ENCODE assay signal across 8 cellular contexts in the genomic region with DNA sequence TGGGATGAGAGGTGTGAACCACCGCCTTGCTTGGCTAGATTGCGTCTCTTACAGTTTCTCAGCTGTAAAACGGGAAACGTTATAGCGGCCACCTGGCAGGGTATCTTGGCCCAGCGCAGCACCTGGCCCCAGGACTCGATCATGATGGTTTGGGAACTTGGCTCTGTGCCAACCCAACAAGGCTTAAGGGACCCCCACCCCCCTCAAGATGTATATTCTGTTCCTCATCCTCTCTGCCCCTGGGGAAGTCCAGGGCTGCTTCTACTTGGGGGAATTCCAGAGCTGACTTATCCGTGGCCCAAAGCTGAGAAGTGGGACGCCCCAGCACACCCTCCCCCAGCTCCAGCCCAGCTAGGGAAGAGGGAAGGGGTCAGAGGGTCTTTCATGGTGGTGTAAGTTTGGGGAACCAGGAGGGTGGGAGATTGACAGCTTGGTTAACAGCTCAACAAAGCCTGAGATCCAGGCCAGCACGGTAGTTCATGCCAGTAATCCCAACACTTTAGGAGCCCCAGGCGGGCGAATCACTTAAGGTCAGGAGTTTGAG.
DNase-seq lines count a peak whose midpoint lies in the region; ATAC-seq, FAIRE-seq and TF ChIP-seq lines count a peak whose summit lies in the region.

No MANE protein-coding gene starts in this region.

- no peak overlapping the region for H3K9ac ChIP-seq in parathyroid adenoma

- no peaks in the 10 kb centered on the region for H3K9me3 Mint-ChIP-seq in effector memory CD8-positive, alpha-beta T cell

- H3K9me2 ChIP-seq in DOHH2 (replicated peaks; ENCODE audit: control insufficient read depth, low read length), result no peaks in the 10 kb centered on the region

- TF ChIP-seq CTCF in DOHH2 (IDR thresholded peaks at IDR 0.05; ENCODE audit: low read depth, low read length, poor library complexity, severe bottlenecking) (no peak), parathyroid adenoma (IDR thresholded peaks at IDR 0.05) (no peak)

- H3K4me3 ChIP-seq in DOHH2 (ENCODE audit: low read length) (peak overlapping the region; percentile 77), parathyroid adenoma (ENCODE audit: low read depth, low read length) (peak overlapping the region; percentile 34)

- ATAC-seq in GM21515 (IDR thresholded peaks at IDR 0.05; ENCODE audit: unreplicated experiment) (peak; percentile 15), GM18519 (IDR thresholded peaks at IDR 0.05; ENCODE audit: low FRiP score, unreplicated experiment) (no peak)
- ATAC-seq in effector memory CD8-positive, alpha-beta T cell (replicated peaks), result peak; percentile 21

- H3K27ac Mint-ChIP-seq in effector memory CD8-positive, alpha-beta T cell, result peak overlapping the region; percentile 95 to 98

- H3K9me3 ChIP-seq in DOHH2 (ENCODE audit: control insufficient read depth, insufficient read depth, low read length) (no peaks in the 10 kb centered on the region), parathyroid adenoma (ENCODE audit: control insufficient read depth, low read length) (no peaks in the 10 kb centered on the region)

- H3K4me2 ChIP-seq in DOHH2 (ENCODE audit: low read length), result peak overlapping the region; percentile 98
- peak overlapping the region; percentile 71 for H3K4me2 ChIP-seq in parathyroid adenoma (ENCODE audit: low read length)

- H3K4me1 ChIP-seq in DOHH2 (ENCODE audit: control insufficient read depth, low read length), result peaks cover 46% of the 10 kb centered on the region
- no peaks in the 10 kb centered on the region for H3K4me1 ChIP-seq in parathyroid adenoma

- FAIRE-seq in RCC 7860 (lab: Jason Lieb, UNC), result no peak

- H4K20me1 ChIP-seq in DOHH2 (ENCODE audit: control insufficient read depth, insufficient read depth, low read depth, low read length), result peaks cover 8% of the 10 kb centered on the region; the same call in 1 of the 2 replicates

- peaks cover 32% of the 10 kb centered on the region for H3K36me3 ChIP-seq in DOHH2 (ENCODE audit: control insufficient read depth, low read length)
- H3K36me3 ChIP-seq in parathyroid adenoma (ENCODE audit: control insufficient read depth, insufficient read depth, low read length), result no peaks in the 10 kb centered on the region

- H3K27me3 ChIP-seq in DOHH2 (ENCODE audit: control insufficient read depth, low read length) (no peaks in the 10 kb centered on the region), parathyroid adenoma (ENCODE audit: control insufficient read depth, insufficient read depth, low read length) (no peaks in the 10 kb centered on the region)

- peak overlapping the region; percentile 89 for H3K4me3 Mint-ChIP-seq in effector memory CD8-positive, alpha-beta T cell

- H3K27ac ChIP-seq in DOHH2 (ENCODE audit: low read depth, low read length) (peak overlapping the region; percentile 90), parathyroid adenoma (peak overlapping the region; percentile 68)

- peaks cover 40% of the 10 kb centered on the region for H3K79me2 ChIP-seq in DOHH2 (ENCODE audit: control insufficient read depth, low read length)
- no peaks in the 10 kb centered on the region for H3K79me2 ChIP-seq in parathyroid adenoma

- H3K36me3 Mint-ChIP-seq in effector memory CD8-positive, alpha-beta T cell (ENCODE audit: insufficient read depth), result peaks cover 64% of the 10 kb centered on the region

- H2AFZ ChIP-seq in parathyroid adenoma, result no peak overlapping the region

- H3K27me3 Mint-ChIP-seq in effector memory CD8-positive, alpha-beta T cell, result no peaks in the 10 kb centered on the region

- H3K4me1 Mint-ChIP-seq in effector memory CD8-positive, alpha-beta T cell (ENCODE audit: low read depth in 2 of 2), result peaks cover 31 to 33% of the 10 kb centered on the region in 2 donors

- DNase-seq in RCC 7860 (ENCODE audit: low spot score) (peak; percentile 48), hippocampal formation (lab: John Stamatoyannopoulos, UW) (no peak), HuH-7 (ENCODE audit: low spot score) (no peak)
- peak; percentile 33 to 45 (median 43) for DNase-seq in effector memory CD8-positive, alpha-beta T cell

- peaks cover 10% of the 10 kb centered on the region for H3F3A ChIP-seq in DOHH2 (ENCODE audit: control insufficient read depth, insufficient read depth)

Comparison
In these comparisons a context has a peak if more than half of its experiments do, and no peak if none do; other contexts are left out.
1. DNase-seq: peak in RCC 7860 (single experiment) and effector memory CD8-positive, alpha-beta T cell (3 of 3); none in hippocampal formation (0 of 2) and HuH-7 (single experiment).